Comparison of ENCODE assay signal across 8 cellular contexts in genomic region chr3:110814170-110815007, GRCh38.
A peak's percentile ranks its signal among the peaks of the same experiment; 100 is the strongest.
DNase-seq lines count a peak whose midpoint lies in the region; ATAC-seq and TF ChIP-seq lines count a peak whose summit lies in the region.

No MANE protein-coding gene starts in this region.

- TF ChIP-seq CTCF in brain microvascular endothelial cell (IDR thresholded peaks at IDR 0.05; ENCODE audit: low read depth, low read length, missing control alignments), result no peak

- peak; percentile 85 for ATAC-seq in GM18498 (IDR thresholded peaks at IDR 0.05; ENCODE audit: unreplicated experiment)

- in situ Hi-C loops in brain microvascular endothelial cell (cut with HindIII; ENCODE audit: low pct_ligation_motif_present, low sequenced_read_pairs), result no loop called here

- H3K27me3 ChIP-seq in brain microvascular endothelial cell (replicated peaks), result no peaks in the 10 kb centered on the region

- H3K36me3 ChIP-seq in brain microvascular endothelial cell (replicated peaks), result no peaks in the 10 kb centered on the region

- peak overlapping the region; percentile 73 for H3K27ac ChIP-seq in brain microvascular endothelial cell

- H3K4me3 ChIP-seq in brain microvascular endothelial cell (ENCODE audit: low read depth, low read length), result peak overlapping the region; percentile 20

- DNase-seq in GOT3 (lab: John Stamatoyannopoulos, UW), result peak; percentile 2
- DNase-seq in LoVo (ENCODE audit: low spot score), result peak; percentile 14
- DNase-seq in brain microvascular endothelial cell, result peak; percentile 78
- peak; percentile 50 for DNase-seq in stimulated activated CD4-positive, alpha-beta T cell treated with anti-CD3 and anti-CD28 coated beads, Interleukin-4, amount 100 ng/mL, for 24 hours
- no peak for DNase-seq in T-helper 9 cell
- no peak for DNase-seq in globus pallidus (ENCODE audit: low spot score)
- no peak for DNase-seq in effector CD4-positive, alpha-beta T cell

Comparison
In these comparisons a context has a peak if more than half of its experiments do, and no peak if none do; other contexts are left out.
1. DNase-seq: peak in GOT3 (single experiment), LoVo (single experiment), brain microvascular endothelial cell (single experiment) and stimulated activated CD4-positive, alpha-beta T cell treated with anti-CD3 and anti-CD28 coated beads, Interleukin-4, amount 100 ng/mL, for 24 hours (single experiment); none in T-helper 9 cell (single experiment), globus pallidus (single experiment) and effector CD4-positive, alpha-beta T cell (single experiment).